Comparison of ENCODE assay signal across 9 cellular contexts in the genomic region with DNA sequence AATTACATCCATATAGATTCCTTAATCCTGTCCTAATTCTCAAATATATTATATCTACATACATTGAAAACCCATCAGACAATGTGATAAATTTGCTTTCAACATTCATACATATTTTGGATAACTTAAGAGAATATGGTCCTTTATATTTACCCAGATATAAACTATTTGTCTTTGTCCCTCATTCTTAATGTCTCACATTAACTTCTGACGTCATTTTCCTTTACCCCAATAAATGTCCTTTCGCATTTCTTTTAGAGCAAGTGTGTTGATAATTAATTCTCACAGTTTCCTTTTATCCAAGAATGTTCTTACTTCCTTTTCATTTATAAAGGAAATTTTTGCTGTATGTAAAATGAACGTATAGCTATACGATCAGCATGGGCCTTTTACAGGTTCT.
"Had no signal": no experiment of that assay in that cellular context is flagged by ENCODE, and none has a peak within 500 bp of the region (broad histone marks: within the 10 kb centered on the region; RNA-seq: fewer than 3 reads in every experiment).

No MANE protein-coding gene starts in this region.

- DNase-seq: H9, HCEC 1CT, HFFc6, IMR-90, KBM-7 had no signal

- H3K27ac ChIP-seq: HL-60 had no signal

- H3K4me3 Mint-ChIP-seq: GM23338, H9, HFFc6 had no signal

- H3K9me3 Mint-ChIP-seq: GM23338, H9 had no signal

- H3K4me2 ChIP-seq: GM23338 had no signal

- H3K4me3 ChIP-seq: GM23338 had no signal

- H3K27ac Mint-ChIP-seq: GM23338, HFFc6 had no signal

- ATAC-seq: GM23338 had no signal

- FAIRE-seq: H1, H54 had no signal

- H3K4me1 Mint-ChIP-seq: GM23338, H9 had no signal
